Comparison of ENCODE assay signal across 1 cellular context in the genomic region with DNA sequence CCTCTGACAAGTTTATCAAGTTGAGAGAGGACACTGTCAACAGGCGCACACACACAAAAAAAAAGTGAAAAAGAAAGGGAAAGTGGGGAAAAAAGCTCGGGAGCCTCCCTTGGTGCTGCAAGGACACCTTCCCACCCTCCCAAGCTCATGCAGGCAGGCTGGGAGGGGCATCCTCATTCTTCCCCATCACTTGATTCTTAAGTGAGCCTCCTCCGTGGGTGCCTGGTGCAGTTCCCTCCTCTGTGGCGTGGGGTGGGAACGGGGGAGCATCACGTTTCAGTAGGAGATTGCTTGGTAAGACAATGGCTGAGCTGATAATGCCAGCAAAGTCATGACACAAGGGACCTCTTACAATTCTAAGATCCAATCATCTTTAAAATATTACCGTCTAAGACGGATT.
TF ChIP-seq lines count a peak whose summit lies in the region.

No MANE protein-coding gene starts in this region.

TF ChIP-seq in GM23338, 12 proteins besides CTCF, POLR2A, EP300 and RAD21 (continued from another document):
- TF ChIP-seq, protein P1, sequence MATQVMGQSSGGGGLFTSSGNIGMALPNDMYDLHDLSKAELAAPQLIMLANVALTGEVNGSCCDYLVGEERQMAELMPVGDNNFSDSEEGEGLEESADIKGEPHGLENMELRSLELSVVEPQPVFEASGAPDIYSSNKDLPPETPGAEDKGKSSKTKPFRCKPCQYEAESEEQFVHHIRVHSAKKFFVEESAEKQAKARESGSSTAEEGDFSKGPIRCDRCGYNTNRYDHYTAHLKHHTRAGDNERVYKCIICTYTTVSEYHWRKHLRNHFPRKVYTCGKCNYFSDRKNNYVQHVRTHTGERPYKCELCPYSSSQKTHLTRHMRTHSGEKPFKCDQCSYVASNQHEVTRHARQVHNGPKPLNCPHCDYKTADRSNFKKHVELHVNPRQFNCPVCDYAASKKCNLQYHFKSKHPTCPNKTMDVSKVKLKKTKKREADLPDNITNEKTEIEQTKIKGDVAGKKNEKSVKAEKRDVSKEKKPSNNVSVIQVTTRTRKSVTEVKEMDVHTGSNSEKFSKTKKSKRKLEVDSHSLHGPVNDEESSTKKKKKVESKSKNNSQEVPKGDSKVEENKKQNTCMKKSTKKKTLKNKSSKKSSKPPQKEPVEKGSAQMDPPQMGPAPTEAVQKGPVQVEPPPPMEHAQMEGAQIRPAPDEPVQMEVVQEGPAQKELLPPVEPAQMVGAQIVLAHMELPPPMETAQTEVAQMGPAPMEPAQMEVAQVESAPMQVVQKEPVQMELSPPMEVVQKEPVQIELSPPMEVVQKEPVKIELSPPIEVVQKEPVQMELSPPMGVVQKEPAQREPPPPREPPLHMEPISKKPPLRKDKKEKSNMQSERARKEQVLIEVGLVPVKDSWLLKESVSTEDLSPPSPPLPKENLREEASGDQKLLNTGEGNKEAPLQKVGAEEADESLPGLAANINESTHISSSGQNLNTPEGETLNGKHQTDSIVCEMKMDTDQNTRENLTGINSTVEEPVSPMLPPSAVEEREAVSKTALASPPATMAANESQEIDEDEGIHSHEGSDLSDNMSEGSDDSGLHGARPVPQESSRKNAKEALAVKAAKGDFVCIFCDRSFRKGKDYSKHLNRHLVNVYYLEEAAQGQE (IDR thresholded peaks at IDR 0.05; ENCODE audit: unreplicated experiment), result no peak
- TF ChIP-seq NANOG (IDR thresholded peaks at IDR 0.05; ENCODE audit: borderline replicate concordance), result no peak
- TF ChIP-seq STAT1 (IDR thresholded peaks at IDR 0.05; ENCODE audit: unreplicated experiment), result no peak
- TF ChIP-seq ZNF331 (CRISPR knock-in tag; IDR thresholded peaks at IDR 0.05; ENCODE audit: low read depth), result no peak
- no peak for TF ChIP-seq EZH2phosphoT487 (IDR thresholded peaks at IDR 0.05; ENCODE audit: unreplicated experiment)
- TF ChIP-seq, protein P2, sequence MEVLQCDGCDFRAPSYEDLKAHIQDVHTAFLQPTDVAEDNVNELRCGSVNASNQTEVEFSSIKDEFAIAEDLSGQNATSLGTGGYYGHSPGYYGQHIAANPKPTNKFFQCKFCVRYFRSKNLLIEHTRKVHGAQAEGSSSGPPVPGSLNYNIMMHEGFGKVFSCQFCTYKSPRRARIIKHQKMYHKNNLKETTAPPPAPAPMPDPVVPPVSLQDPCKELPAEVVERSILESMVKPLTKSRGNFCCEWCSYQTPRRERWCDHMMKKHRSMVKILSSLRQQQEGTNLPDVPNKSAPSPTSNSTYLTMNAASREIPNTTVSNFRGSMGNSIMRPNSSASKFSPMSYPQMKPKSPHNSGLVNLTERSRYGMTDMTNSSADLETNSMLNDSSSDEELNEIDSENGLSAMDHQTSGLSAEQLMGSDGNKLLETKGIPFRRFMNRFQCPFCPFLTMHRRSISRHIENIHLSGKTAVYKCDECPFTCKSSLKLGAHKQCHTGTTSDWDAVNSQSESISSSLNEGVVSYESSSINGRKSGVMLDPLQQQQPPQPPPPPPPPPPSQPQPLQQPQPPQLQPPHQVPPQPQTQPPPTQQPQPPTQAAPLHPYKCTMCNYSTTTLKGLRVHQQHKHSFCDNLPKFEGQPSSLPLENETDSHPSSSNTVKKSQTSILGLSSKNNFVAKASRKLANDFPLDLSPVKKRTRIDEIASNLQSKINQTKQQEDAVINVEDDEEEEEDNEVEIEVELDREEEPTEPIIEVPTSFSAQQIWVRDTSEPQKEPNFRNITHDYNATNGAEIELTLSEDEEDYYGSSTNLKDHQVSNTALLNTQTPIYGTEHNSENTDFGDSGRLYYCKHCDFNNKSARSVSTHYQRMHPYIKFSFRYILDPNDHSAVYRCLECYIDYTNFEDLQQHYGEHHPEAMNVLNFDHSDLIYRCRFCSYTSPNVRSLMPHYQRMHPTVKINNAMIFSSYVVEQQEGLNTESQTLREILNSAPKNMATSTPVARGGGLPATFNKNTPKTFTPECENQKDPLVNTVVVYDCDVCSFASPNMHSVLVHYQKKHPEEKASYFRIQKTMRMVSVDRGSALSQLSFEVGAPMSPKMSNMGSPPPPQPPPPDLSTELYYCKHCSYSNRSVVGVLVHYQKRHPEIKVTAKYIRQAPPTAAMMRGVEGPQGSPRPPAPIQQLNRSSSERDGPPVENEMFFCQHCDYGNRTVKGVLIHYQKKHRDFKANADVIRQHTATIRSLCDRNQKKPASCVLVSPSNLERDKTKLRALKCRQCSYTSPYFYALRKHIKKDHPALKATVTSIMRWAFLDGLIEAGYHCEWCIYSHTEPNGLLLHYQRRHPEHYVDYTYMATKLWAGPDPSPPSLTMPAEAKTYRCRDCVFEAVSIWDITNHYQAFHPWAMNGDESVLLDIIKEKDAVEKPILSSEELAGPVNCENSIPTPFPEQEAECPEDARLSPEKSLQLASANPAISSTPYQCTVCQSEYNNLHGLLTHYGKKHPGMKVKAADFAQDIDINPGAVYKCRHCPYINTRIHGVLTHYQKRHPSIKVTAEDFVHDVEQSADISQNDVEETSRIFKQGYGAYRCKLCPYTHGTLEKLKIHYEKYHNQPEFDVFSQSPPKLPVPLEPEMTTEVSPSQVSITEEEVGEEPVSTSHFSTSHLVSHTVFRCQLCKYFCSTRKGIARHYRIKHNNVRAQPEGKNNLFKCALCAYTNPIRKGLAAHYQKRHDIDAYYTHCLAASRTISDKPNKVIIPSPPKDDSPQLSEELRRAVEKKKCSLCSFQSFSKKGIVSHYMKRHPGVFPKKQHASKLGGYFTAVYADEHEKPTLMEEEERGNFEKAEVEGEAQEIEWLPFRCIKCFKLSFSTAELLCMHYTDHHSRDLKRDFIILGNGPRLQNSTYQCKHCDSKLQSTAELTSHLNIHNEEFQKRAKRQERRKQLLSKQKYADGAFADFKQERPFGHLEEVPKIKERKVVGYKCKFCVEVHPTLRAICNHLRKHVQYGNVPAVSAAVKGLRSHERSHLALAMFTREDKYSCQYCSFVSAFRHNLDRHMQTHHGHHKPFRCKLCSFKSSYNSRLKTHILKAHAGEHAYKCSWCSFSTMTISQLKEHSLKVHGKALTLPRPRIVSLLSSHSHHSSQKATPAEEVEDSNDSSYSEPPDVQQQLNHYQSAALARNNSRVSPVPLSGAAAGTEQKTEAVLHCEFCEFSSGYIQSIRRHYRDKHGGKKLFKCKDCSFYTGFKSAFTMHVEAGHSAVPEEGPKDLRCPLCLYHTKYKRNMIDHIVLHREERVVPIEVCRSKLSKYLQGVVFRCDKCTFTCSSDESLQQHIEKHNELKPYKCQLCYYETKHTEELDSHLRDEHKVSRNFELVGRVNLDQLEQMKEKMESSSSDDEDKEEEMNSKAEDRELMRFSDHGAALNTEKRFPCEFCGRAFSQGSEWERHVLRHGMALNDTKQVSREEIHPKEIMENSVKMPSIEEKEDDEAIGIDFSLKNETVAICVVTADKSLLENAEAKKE (CRISPR knock-in tag; IDR thresholded peaks at IDR 0.05), result no peak
- no peak for TF ChIP-seq JUNB (IDR thresholded peaks at IDR 0.05; ENCODE audit: unreplicated experiment)
- no peak for TF ChIP-seq EZH2 (IDR thresholded peaks at IDR 0.05; ENCODE audit: low read depth, unreplicated experiment)
- TF ChIP-seq, protein P3, sequence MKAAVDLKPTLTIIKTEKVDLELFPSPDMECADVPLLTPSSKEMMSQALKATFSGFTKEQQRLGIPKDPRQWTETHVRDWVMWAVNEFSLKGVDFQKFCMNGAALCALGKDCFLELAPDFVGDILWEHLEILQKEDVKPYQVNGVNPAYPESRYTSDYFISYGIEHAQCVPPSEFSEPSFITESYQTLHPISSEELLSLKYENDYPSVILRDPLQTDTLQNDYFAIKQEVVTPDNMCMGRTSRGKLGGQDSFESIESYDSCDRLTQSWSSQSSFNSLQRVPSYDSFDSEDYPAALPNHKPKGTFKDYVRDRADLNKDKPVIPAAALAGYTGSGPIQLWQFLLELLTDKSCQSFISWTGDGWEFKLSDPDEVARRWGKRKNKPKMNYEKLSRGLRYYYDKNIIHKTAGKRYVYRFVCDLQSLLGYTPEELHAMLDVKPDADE (IDR thresholded peaks at IDR 0.05), result no peak
- TF ChIP-seq ZNF114 (CRISPR knock-in tag; IDR thresholded peaks at IDR 0.05), result no peak
TF ChIP-seq in GM23338: peak in this region for 0.
